Comparison of ENCODE assay signal across 8 cellular contexts in the genomic region with DNA sequence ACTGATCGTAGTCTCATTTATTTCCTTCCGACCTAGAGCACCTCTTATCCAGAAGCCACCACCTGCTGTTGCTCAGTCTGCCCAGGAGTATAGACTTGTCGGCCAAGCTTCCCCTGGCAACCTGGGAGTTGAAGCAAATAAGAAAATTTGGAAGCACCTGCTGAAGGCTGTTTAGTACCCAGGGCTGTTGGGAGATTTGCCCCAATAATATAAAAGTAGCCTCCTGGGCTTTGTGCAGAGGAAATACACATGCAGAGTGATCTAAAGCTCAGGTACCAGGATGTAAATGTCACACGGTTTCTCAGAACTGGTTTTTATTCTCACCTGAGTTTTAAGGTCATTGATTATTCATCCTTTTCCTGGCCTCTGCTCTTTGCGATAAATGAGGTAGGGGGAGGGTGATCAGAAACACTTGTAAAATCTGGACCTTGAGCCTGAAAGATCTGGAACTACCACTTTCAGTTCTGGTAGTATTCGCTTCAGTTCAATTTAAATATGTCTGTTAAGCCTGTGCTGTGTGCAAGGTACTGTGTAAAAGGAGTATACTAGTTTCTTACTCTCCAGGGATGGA. TPM values are rescaled to one million over a fixed set of nuclear protein-coding genes. Genes with fewer than 3 reads are reported as not detected.
A peak's percentile ranks its signal among the peaks of the same experiment; 100 is the strongest.
DNase-seq lines count a peak whose midpoint lies in the region; ATAC-seq, FAIRE-seq and TF ChIP-seq lines count a peak whose summit lies in the region.

No MANE protein-coding gene starts in this region.

- no peak for DNase-seq in SK-N-MC (ENCODE audit: low read depth, low spot score)
- DNase-seq in fibroblast of villous mesenchyme (ENCODE audit: low read depth) = no peak
- no peak for DNase-seq in skeletal muscle cell (ENCODE audit: low read depth)
- DNase-seq in NCI-H2227 (lab: John Stamatoyannopoulos, UW; ENCODE audit: unreplicated experiment) = no peak
- DNase-seq in RCC 7860 (ENCODE audit: low spot score) = no peak
- DNase-seq in sciatic nerve (ENCODE audit: low spot score) = no peak
- DNase-seq in activated CD4-positive, alpha-beta T cell treated with anti-CD3 and anti-CD28 coated beads for 1 hour = no peak

- H3K9ac ChIP-seq in SK-N-MC (ENCODE audit: insufficient read length) = peak overlapping the region; percentile 56

- TF ChIP-seq CTCF in fibroblast of villous mesenchyme (IDR thresholded peaks at IDR 0.05; ENCODE audit: insufficient read depth, low read depth, low read length) = no peak

- no peak overlapping the region for H3K27ac ChIP-seq in SK-N-MC

- H3K9me3 ChIP-seq in SK-N-MC (ENCODE audit: low read depth, low read length) = no peaks in the 10 kb centered on the region

- ATAC-seq in GM21528 (IDR thresholded peaks at IDR 0.05; ENCODE audit: low FRiP score, unreplicated experiment) = peak; percentile 0
- no peak for ATAC-seq in sciatic nerve

- H3K36me3 ChIP-seq in SK-N-MC (ENCODE audit: insufficient read depth, low read length) = no peaks in the 10 kb centered on the region

- H3K4me3 ChIP-seq in SK-N-MC = peak overlapping the region; percentile 87
- peak overlapping the region; percentile 34 for H3K4me3 ChIP-seq in fibroblast of villous mesenchyme (ENCODE audit: low read depth, low read length)
- peak overlapping the region; percentile 25 for H3K4me3 ChIP-seq in skeletal muscle cell (ENCODE audit: low read depth, low read length)

- no peak for FAIRE-seq in RCC 7860 (lab: Jason Lieb, UNC)

- intact Hi-C loops in sciatic nerve (cut with DNase I) = no loop called here

RNA-seq across cellular contexts. Expression of a gene that starts 0.8 kb away (rescaled TPM):
- total RNA-seq in fibroblast of villous mesenchyme (174 and 189 TPM in 2 replicates), sciatic nerve (67.7 TPM)

Comparison
In these comparisons a context has a peak if more than half of its experiments do, and no peak if none do; other contexts are left out.
1. H3K4me3 ChIP-seq: peak in every context shown above with its lines; median percentile 87 in SK-N-MC; 34 in fibroblast of villous mesenchyme; 25 in skeletal muscle cell.